Comparison of ENCODE assay signal across 12 cellular contexts in the genomic region with DNA sequence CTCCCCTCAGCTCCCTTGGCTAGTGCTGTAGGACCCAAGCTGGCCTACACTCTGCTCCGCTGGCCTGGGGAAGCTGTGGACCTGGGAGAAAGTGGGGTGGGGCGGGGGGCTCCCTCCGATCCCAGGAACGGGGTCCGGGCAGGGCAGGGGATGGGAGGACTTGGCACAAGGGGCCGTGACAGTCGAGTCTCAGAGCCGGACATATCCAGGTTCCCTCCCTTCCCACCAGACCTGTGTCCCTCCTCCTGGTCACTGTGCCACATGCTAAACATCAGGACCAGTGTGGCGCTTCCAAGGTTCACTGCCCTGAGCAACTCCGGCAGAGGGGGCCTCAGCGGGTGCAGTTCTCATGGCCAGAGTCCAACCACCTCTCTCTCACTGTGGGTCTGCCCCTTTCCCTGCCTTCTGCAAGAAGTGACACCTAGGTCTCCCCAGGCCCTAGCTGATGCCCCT. TPM values are rescaled to one million over a fixed set of nuclear protein-coding genes. Genes with fewer than 3 reads are reported as not detected.
DNase-seq lines count a peak whose midpoint lies in the region; ATAC-seq and TF ChIP-seq lines count a peak whose summit lies in the region.
"Had no signal": no experiment of that assay in that cellular context is flagged by ENCODE, and none has a peak within 500 bp of the region (broad histone marks: within the 10 kb centered on the region; RNA-seq: fewer than 3 reads in every experiment).

No MANE protein-coding gene starts in this region.

- ATAC-seq in left ventricle myocardium superior (no peak), HG03342 (IDR thresholded peaks at IDR 0.05; ENCODE audit: unreplicated experiment) (no peak)

- H3K9ac ChIP-seq in endocrine pancreas (ENCODE audit: control insufficient read depth, insufficient read depth, low read length) (peak overlapping the region; percentile 90), neural cell (ENCODE audit: low read length) (peak overlapping the region; percentile 97)

- H3K9me3 ChIP-seq in right atrium auricular region = no peaks in the 10 kb centered on the region
- H3K9me3 ChIP-seq in endocrine pancreas (ENCODE audit: control insufficient read depth, low read length) = no peaks in the 10 kb centered on the region
- no peaks in the 10 kb centered on the region for H3K9me3 ChIP-seq in neural cell (ENCODE audit: low read length)
- H3K9me3 ChIP-seq in uterus = no peaks in the 10 kb centered on the region

- no peak overlapping the region for H2AFZ ChIP-seq in neural cell (ENCODE audit: low read depth, low read length)

- H3K36me3 ChIP-seq in right atrium auricular region (peaks cover 5% of the 10 kb centered on the region), endocrine pancreas (ENCODE audit: control insufficient read depth, insufficient read depth, low read length) (no peaks in the 10 kb centered on the region), neural cell (ENCODE audit: insufficient read depth, low read length) (no peaks in the 10 kb centered on the region), uterus (no peaks in the 10 kb centered on the region)

- H3K9me2 ChIP-seq in neural cell (ENCODE audit: insufficient read depth, low read length) = no peaks in the 10 kb centered on the region

- H3K4me1 ChIP-seq in right atrium auricular region (peaks cover 0 to 74% of the 10 kb centered on the region in 2 donors), endocrine pancreas (ENCODE audit: control insufficient read depth, insufficient read depth, low read length) (no peaks in the 10 kb centered on the region), uterus (peaks cover 0 to 36% of the 10 kb centered on the region in 2 donors)

- DNase-seq in right atrium auricular region (ENCODE audit: low spot score) (no peak), left ventricle myocardium superior (no peak), uterus (no peak), NCI-H146 treated with DMSO at 0.1 percent for 48 hours (lab: John Stamatoyannopoulos, UW; ENCODE audit: unreplicated experiment) (no peak)
- no peak for DNase-seq in activated CD4-positive, CD25-positive, alpha-beta regulatory T cell treated with anti-CD3 and anti-CD28 coated beads, Interleukin-2, amount 50 U/mL, for 72 hours
- DNase-seq: effector CD4-positive, alpha-beta T cell; kidney glomerular epithelial cell had no signal

- H3K4me2 ChIP-seq in neural cell (ENCODE audit: low read length) = peak overlapping the region; percentile 81

- TF ChIP-seq CTCF in right atrium auricular region (IDR thresholded peaks at IDR 0.05) (no peak), neural cell (IDR thresholded peaks at IDR 0.05; ENCODE audit: poor library complexity, severe bottlenecking) (no peak), uterus (IDR thresholded peaks at IDR 0.05) (no peak)

- peaks cover 75% of the 10 kb centered on the region for H3K79me2 ChIP-seq in neural cell (replicated peaks; ENCODE audit: insufficient read depth, low read length)

- H3K27ac ChIP-seq in right atrium auricular region (peak overlapping the region; percentile 88 to 93), neural cell (ENCODE audit: low read length) (peak overlapping the region; percentile 85), uterus (peak overlapping the region; percentile 58 to 78)

- H4K20me1 ChIP-seq in neural cell (ENCODE audit: insufficient read depth) = peaks cover 26% of the 10 kb centered on the region

- no peak for TF ChIP-seq RAD21 in neural cell (conservative IDR thresholded peaks at IDR 0.05)

- TF ChIP-seq POLR2A in uterus (IDR thresholded peaks at IDR 0.05) = no peak

- H3K4me3 ChIP-seq in right atrium auricular region (no peak overlapping the region), endocrine pancreas (ENCODE audit: control insufficient read depth, insufficient read depth, low read length) (no peak overlapping the region), neural cell (ENCODE audit: low read length) (peak overlapping the region; percentile 94), uterus (no peak overlapping the region)

- no peak for TF ChIP-seq EP300 in neural cell (conservative IDR thresholded peaks at IDR 0.05; ENCODE audit: poor library complexity, severe bottlenecking)

- H3K27me3 ChIP-seq in right atrium auricular region = no peaks in the 10 kb centered on the region
- no peaks in the 10 kb centered on the region for H3K27me3 ChIP-seq in endocrine pancreas (ENCODE audit: control insufficient read depth, insufficient read depth, low read length)
- peaks cover 9% of the 10 kb centered on the region for H3K27me3 ChIP-seq in neural cell (ENCODE audit: insufficient read depth, low read depth, low read length)
- H3K27me3 ChIP-seq in uterus = peaks cover 0 to 5% of the 10 kb centered on the region in 2 donors

- intact Hi-C loops in left ventricle myocardium superior (cut with micrococcal nuclease) = no loop called here
- intact Hi-C loops in uterus (cut with DNase I; ENCODE audit: low total_unique reads) = no loop called here

- peaks cover 3% of the 10 kb centered on the region for H3F3A ChIP-seq in neural cell (ENCODE audit: insufficient read depth, low read length, poor library complexity, severe bottlenecking)

TF ChIP-seq in neural cell, 6 proteins besides CTCF, POLR2A, EP300 and RAD21:
- TF ChIP-seq, protein P1, sequence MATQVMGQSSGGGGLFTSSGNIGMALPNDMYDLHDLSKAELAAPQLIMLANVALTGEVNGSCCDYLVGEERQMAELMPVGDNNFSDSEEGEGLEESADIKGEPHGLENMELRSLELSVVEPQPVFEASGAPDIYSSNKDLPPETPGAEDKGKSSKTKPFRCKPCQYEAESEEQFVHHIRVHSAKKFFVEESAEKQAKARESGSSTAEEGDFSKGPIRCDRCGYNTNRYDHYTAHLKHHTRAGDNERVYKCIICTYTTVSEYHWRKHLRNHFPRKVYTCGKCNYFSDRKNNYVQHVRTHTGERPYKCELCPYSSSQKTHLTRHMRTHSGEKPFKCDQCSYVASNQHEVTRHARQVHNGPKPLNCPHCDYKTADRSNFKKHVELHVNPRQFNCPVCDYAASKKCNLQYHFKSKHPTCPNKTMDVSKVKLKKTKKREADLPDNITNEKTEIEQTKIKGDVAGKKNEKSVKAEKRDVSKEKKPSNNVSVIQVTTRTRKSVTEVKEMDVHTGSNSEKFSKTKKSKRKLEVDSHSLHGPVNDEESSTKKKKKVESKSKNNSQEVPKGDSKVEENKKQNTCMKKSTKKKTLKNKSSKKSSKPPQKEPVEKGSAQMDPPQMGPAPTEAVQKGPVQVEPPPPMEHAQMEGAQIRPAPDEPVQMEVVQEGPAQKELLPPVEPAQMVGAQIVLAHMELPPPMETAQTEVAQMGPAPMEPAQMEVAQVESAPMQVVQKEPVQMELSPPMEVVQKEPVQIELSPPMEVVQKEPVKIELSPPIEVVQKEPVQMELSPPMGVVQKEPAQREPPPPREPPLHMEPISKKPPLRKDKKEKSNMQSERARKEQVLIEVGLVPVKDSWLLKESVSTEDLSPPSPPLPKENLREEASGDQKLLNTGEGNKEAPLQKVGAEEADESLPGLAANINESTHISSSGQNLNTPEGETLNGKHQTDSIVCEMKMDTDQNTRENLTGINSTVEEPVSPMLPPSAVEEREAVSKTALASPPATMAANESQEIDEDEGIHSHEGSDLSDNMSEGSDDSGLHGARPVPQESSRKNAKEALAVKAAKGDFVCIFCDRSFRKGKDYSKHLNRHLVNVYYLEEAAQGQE (IDR thresholded peaks at IDR 0.05; ENCODE audit: borderline replicate concordance) = no peak
- TF ChIP-seq MXI1 (conservative IDR thresholded peaks at IDR 0.05; ENCODE audit: poor library complexity, severe bottlenecking) (no peak), EZH2 (IDR thresholded peaks at IDR 0.05; ENCODE audit: borderline replicate concordance, insufficient read depth, low read length, poor library complexity, severe bottlenecking) (no peak), TAF1 (IDR thresholded peaks at IDR 0.05; ENCODE audit: low read depth) (no peak), SMC3 (conservative IDR thresholded peaks at IDR 0.05; ENCODE audit: poor library complexity) (no peak), POLR2AphosphoS5 (IDR thresholded peaks at IDR 0.05) (no peak)
TF ChIP-seq in neural cell: peak in this region for 0.

RNA-seq across cellular contexts. Expression of a gene that starts 2.0 kb away (rescaled TPM):
- total RNA-seq in right atrium auricular region (10 to 100 TPM in 1 of 2 donors, 1 to 10 TPM in 1; 4.4 to 24.5 TPM), left ventricle myocardium superior (7.7 TPM), uterus (10 to 100 TPM in 1 of 4 donors, 1 to 10 TPM in 2, under 1 TPM in 1; under 0.01 to 21.7 (median 3.1) TPM)
- polyA plus RNA-seq in neural cell = 3.5 and 7.1 TPM in 2 replicates
- polyA minus RNA-seq in neural cell = 15.8 and 17.7 TPM in 2 replicates

RNA-seq across cellular contexts. Expression of a gene that starts 15.1 kb away (rescaled TPM):
- total RNA-seq in right atrium auricular region (not detected), left ventricle myocardium superior (not detected), uterus (not detected)
- not detected in 2 replicates for polyA plus RNA-seq in neural cell
- not detected in 2 replicates for polyA minus RNA-seq in neural cell
- total RNA-seq: osteocyte, SK-MEL-5 had no signal

RNA-seq across cellular contexts. Expression of a gene that starts 28.1 kb away (rescaled TPM):
- total RNA-seq in right atrium auricular region = not detected
- total RNA-seq in left ventricle myocardium superior = not detected
- polyA plus RNA-seq in neural cell = not detected in 2 replicates
- polyA minus RNA-seq in neural cell = not detected in 2 replicates
- not detected for total RNA-seq in uterus
- total RNA-seq: osteocyte had no signal

RNA-seq across cellular contexts. Expression of a gene that starts 38.2 kb away (rescaled TPM):
- not detected for total RNA-seq in right atrium auricular region
- total RNA-seq in left ventricle myocardium superior = not detected
- polyA plus RNA-seq in neural cell = not detected in 2 replicates
- not detected in 2 replicates for polyA minus RNA-seq in neural cell
- total RNA-seq in uterus = not detected
- total RNA-seq: osteocyte, SK-MEL-5 had no signal

RNA-seq across cellular contexts. Expression of a gene that starts 51.9 kb away (rescaled TPM):
- total RNA-seq in right atrium auricular region = not detected
- not detected for total RNA-seq in left ventricle myocardium superior
- polyA plus RNA-seq in neural cell = not detected in 2 replicates
- polyA minus RNA-seq in neural cell = not detected in 2 replicates
- not detected for total RNA-seq in uterus
- total RNA-seq: osteocyte, SK-MEL-5 had no signal
